In genomic region chr3:37945407-37945802, GRCh38 we compare ENCODE assay signal across 1 cellular context.
TF ChIP-seq lines count a peak whose summit lies in the region.

No MANE protein-coding gene starts in this region.

TF ChIP-seq in SK-N-SH treated with all-trans-retinoic acid at 6 μM for 48 hours, 23 proteins besides CTCF, POLR2A, EP300 and RAD21 (continued from another document):
- TF ChIP-seq, protein P1, sequence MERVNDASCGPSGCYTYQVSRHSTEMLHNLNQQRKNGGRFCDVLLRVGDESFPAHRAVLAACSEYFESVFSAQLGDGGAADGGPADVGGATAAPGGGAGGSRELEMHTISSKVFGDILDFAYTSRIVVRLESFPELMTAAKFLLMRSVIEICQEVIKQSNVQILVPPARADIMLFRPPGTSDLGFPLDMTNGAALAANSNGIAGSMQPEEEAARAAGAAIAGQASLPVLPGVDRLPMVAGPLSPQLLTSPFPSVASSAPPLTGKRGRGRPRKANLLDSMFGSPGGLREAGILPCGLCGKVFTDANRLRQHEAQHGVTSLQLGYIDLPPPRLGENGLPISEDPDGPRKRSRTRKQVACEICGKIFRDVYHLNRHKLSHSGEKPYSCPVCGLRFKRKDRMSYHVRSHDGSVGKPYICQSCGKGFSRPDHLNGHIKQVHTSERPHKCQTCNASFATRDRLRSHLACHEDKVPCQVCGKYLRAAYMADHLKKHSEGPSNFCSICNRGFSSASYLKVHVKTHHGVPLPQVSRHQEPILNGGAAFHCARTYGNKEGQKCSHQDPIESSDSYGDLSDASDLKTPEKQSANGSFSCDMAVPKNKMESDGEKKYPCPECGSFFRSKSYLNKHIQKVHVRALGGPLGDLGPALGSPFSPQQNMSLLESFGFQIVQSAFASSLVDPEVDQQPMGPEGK (CRISPR knock-in tag; IDR thresholded peaks at IDR 0.05; ENCODE audit: borderline replicate concordance): no peak
- TF ChIP-seq ZNF70 (CRISPR knock-in tag; IDR thresholded peaks at IDR 0.05): no peak
- no peak for TF ChIP-seq ZFP3 (CRISPR knock-in tag; IDR thresholded peaks at IDR 0.05)
- no peak for TF ChIP-seq CSDC2 (CRISPR knock-in tag; IDR thresholded peaks at IDR 0.05)
- no peak for TF ChIP-seq RARB (CRISPR knock-in tag; IDR thresholded peaks at IDR 0.05)
- TF ChIP-seq GLIS3 (CRISPR knock-in tag; IDR thresholded peaks at IDR 0.05): no peak
- no peak for TF ChIP-seq ZNF8 (CRISPR knock-in tag; IDR thresholded peaks at IDR 0.05)
- TF ChIP-seq ARNTL (CRISPR knock-in tag; IDR thresholded peaks at IDR 0.05; ENCODE audit: borderline replicate concordance, low read depth): no peak
- TF ChIP-seq TCF4 (CRISPR knock-in tag; IDR thresholded peaks at IDR 0.05; ENCODE audit: borderline replicate concordance): no peak
- no peak for TF ChIP-seq SNAI2 (CRISPR knock-in tag; IDR thresholded peaks at IDR 0.05)
- no peak for TF ChIP-seq POU6F1 (CRISPR knock-in tag; IDR thresholded peaks at IDR 0.05; ENCODE audit: borderline replicate concordance, low read depth)
